33 cellular contexts compared by ENCODE assay signal in the genomic region with DNA sequence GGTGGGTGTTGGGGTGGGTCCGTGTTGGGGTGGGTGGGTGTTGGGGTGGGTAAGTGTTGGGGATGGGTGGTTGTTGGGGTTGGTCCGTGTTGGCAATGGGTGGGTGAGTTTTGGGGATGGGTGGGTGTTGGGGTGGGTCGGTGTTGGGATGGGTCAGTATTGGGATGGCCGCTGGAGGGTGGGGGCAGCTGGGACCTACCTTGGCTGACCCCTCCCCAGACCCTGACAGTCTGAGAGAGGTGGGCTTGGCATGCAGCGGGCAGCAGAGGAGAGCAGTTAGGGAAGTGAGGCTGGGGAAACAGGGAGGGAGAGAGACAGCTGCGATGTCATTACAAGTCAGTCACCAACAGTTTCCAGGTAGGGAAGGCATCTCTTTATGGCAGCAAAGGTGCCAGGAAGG. TPM values are rescaled to one million over a fixed set of nuclear protein-coding genes. Genes with fewer than 3 reads are reported as not detected.
"Had no signal": no experiment of that assay in that cellular context is flagged by ENCODE, and none has a peak within 500 bp of the region (broad histone marks: within the 10 kb centered on the region; RNA-seq: fewer than 3 reads in every experiment).

No MANE protein-coding gene starts in this region.

- H3K9me3 ChIP-seq: ovary, psoas muscle, spleen, suprapubic skin, testis, transverse colon, upper lobe of left lung, vagina had no signal

- ATAC-seq: naive thymus-derived CD8-positive, alpha-beta T cell; natural killer cell treated with Interleukin-12 subunit alpha and Interleukin-12 subunit beta and Interleukin-15 and Interleukin-18, amount 100 ng/mL, for 72 hours; psoas muscle; right cardiac atrium; sciatic nerve; stimulated activated memory B cell treated with anti-CD40 and anti-IgM and Interleukin-4, amounts not matched to agents 10 μg/mL and 1 μg/mL and 100 μg/mL, for 72 hours; stimulated activated naive CD8-positive, alpha-beta T cell treated with anti-CD3 and anti-CD28 coated beads, Interleukin-15, amount 100 ng/mL, for 72 hours; stimulated activated naive CD8-positive, alpha-beta T cell treated with anti-CD3 and anti-CD28 coated beads, Interleukin-15, Interleukin-2, amounts not matched to agents 100 U/mL and 50 U/mL, for 24 hours had no signal

- H3K9ac ChIP-seq: parathyroid adenoma had no signal

- H3K4me2 ChIP-seq: smooth muscle cell had no signal

- H3K9me3 Mint-ChIP-seq: natural killer cell treated with Interleukin-12 subunit alpha and Interleukin-12 subunit beta and Interleukin-15 and Interleukin-18, amount 100 ng/mL, for 72 hours; nephron progenitor cell; neural crest cell; stimulated activated memory B cell treated with anti-CD40 and anti-IgM and Interleukin-4, amounts not matched to agents 10 μg/mL and 1 μg/mL and 100 μg/mL, for 72 hours; stimulated activated naive CD8-positive, alpha-beta T cell treated with anti-CD3 and anti-CD28 coated beads, Interleukin-15, amount 100 ng/mL, for 72 hours had no signal

- H3K36me3 Mint-ChIP-seq: naive thymus-derived CD8-positive, alpha-beta T cell; stimulated activated memory B cell treated with anti-CD40 and anti-IgM and Interleukin-4, amounts not matched to agents 10 μg/mL and 1 μg/mL and 100 μg/mL, for 72 hours had no signal

- H3K4me3 ChIP-seq: ovary, psoas muscle, skin epidermis, smooth muscle cell, spleen, suprapubic skin, testis, tibial artery, transverse colon, upper lobe of left lung, vagina had no signal

- H3K79me2 ChIP-seq: parathyroid adenoma had no signal

- H2AFZ ChIP-seq: parathyroid adenoma had no signal

- H3K4me3 Mint-ChIP-seq: naive thymus-derived CD8-positive, alpha-beta T cell; natural killer cell treated with Interleukin-12 subunit alpha and Interleukin-12 subunit beta and Interleukin-15 and Interleukin-18, amount 100 ng/mL, for 72 hours; nephron progenitor cell; neural crest cell; stimulated activated memory B cell treated with anti-CD40 and anti-IgM and Interleukin-4, amounts not matched to agents 10 μg/mL and 1 μg/mL and 100 μg/mL, for 72 hours; stimulated activated naive CD8-positive, alpha-beta T cell treated with anti-CD3 and anti-CD28 coated beads, Interleukin-15, amount 100 ng/mL, for 72 hours had no signal

- H3K27ac Mint-ChIP-seq: nephron progenitor cell; progenitor cell of endocrine pancreas; stimulated activated memory B cell treated with anti-CD40 and anti-IgM and Interleukin-4, amounts not matched to agents 10 μg/mL and 1 μg/mL and 100 μg/mL, for 72 hours; stimulated activated naive CD8-positive, alpha-beta T cell treated with anti-CD3 and anti-CD28 coated beads, Interleukin-15, amount 100 ng/mL, for 72 hours had no signal

- H3K36me3 ChIP-seq: ovary, spleen, suprapubic skin, tibial artery, transverse colon, upper lobe of left lung, vagina had no signal

- H3K4me1 ChIP-seq: vagina had no signal

- H3K27ac ChIP-seq: ovary, parathyroid adenoma, skin epidermis, spleen, suprapubic skin, testis, tibial artery, transverse colon, upper lobe of left lung, vagina had no signal

- H3K27me3 ChIP-seq: ovary, testis, vagina had no signal

- H3K27me3 Mint-ChIP-seq: natural killer cell treated with Interleukin-12 subunit alpha and Interleukin-12 subunit beta and Interleukin-15 and Interleukin-18, amount 100 ng/mL, for 72 hours; stimulated activated naive CD8-positive, alpha-beta T cell treated with anti-CD3 and anti-CD28 coated beads, Interleukin-15, amount 100 ng/mL, for 72 hours had no signal

- DNase-seq: naive thymus-derived CD8-positive, alpha-beta T cell; nephron progenitor cell; occipital lobe; ovary; posterior cingulate gyrus; psoas muscle; right cardiac atrium; spleen; stimulated activated CD4-positive, alpha-beta T cell treated with anti-CD3 and anti-CD28 coated beads, Interleukin-12 subunit alpha, Interleukin-12 subunit beta, amount 100 ng/mL, for 4 hours; stimulated activated CD4-positive, alpha-beta T cell treated with anti-CD3 and anti-CD28 coated beads, Interleukin-1b, Interleukin-23, amount 100 ng/mL, for 48 hours; stimulated activated CD4-positive, alpha-beta T cell treated with anti-CD3 and anti-CD28 coated beads, Interleukin-4, amount 100 ng/mL, for 1 hour; stimulated activated CD4-positive, alpha-beta T cell treated with anti-CD3 and anti-CD28 coated beads, Interleukin-4, amount 100 ng/mL, for 4 hours; stimulated activated CD8-positive, alpha-beta memory T cell treated with anti-CD3 and anti-CD28 coated beads, Interleukin-4, amount 100 ng/mL, for 48 hours; stimulated activated naive CD4-positive, alpha-beta T cell; stimulated activated naive CD8-positive, alpha-beta T cell treated with anti-CD3 and anti-CD28 coated beads, Interleukin-15, amount 100 ng/mL, for 72 hours; stimulated activated naive CD8-positive, alpha-beta T cell treated with anti-CD3 and anti-CD28 coated beads, Interleukin-15, Interleukin-2, amounts not matched to agents 100 U/mL and 50 U/mL, for 24 hours; substantia nigra; testis; tibial artery; transverse colon; upper lobe of left lung had no signal

RNA-seq across cellular contexts. Expression of gene GATA5, which starts 23.1 kb away (rescaled TPM):
- total RNA-seq: naive thymus-derived CD8-positive, alpha-beta T cell; natural killer cell treated with Interleukin-12 subunit alpha and Interleukin-12 subunit beta and Interleukin-15 and Interleukin-18, amount 100 ng/mL, for 72 hours; neural crest cell; osteoblast; renal cortical epithelial cell; transverse colon had no signal
- polyA plus RNA-seq: naive thymus-derived CD8-positive, alpha-beta T cell had no signal
